ENCODE assay signal across 8 cellular contexts in the genomic region with DNA sequence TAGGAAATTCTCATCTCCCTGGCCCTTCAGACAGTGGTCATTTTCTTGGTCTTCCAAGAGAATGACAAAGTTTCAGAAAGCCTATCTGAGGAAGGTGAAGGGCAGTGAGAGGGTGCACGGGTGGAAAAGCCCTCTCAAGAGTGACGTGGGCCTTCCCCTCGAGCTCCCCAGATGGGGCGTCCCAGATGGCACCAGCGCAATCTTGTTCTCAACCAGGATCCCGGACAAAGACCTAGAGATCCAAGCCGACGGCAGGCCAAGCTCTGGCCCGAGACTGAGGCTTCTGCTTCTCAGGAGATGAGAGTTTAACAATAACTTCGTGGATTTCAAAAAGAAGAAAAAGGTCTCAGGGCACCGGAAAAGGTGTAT. TPM values are rescaled to one million over a fixed set of nuclear protein-coding genes. Genes with fewer than 3 reads are reported as not detected.
DNase-seq lines count a peak whose midpoint lies in the region; ATAC-seq and TF ChIP-seq lines count a peak whose summit lies in the region.

No MANE protein-coding gene starts in this region.

- H3K9me3 ChIP-seq in Peyer's patch (peaks cover 0 to 5% (median 0%) of the 10 kb centered on the region in 4 donors), fibroblast of lung (ENCODE audit: control insufficient read depth, insufficient read depth, low read depth, low read length) (no peaks in the 10 kb centered on the region), prostate gland (no peaks in the 10 kb centered on the region)

- H3K9ac ChIP-seq in fibroblast of lung (ENCODE audit: insufficient read depth, low read length): peak overlapping the region; percentile 90

- intact Hi-C loops in prostate gland (cut with DNase I): no loop called here

- H3K4me3 ChIP-seq in Peyer's patch: peak overlapping the region; percentile 64 to 87 (median 66)
- peak overlapping the region; percentile 83 to 99 (median 92) for H3K4me3 ChIP-seq in fibroblast of lung (replicated peaks in 1 of 4; ENCODE audit: control extremely low read depth in 1 of 4, insufficient read depth in 1 of 4, low read depth in 3 of 4, low read length in 4 of 4)
- H3K4me3 ChIP-seq in prostate gland: peak overlapping the region; percentile 80 to 81

- ATAC-seq in GM18502 (IDR thresholded peaks at IDR 0.05; ENCODE audit: poor library complexity, unreplicated experiment) (peak; percentile 7), HG02852 (IDR thresholded peaks at IDR 0.05; ENCODE audit: unreplicated experiment) (no peak)

- no peaks in the 10 kb centered on the region for H3K36me3 ChIP-seq in Peyer's patch
- no peaks in the 10 kb centered on the region for H3K36me3 ChIP-seq in fibroblast of lung (ENCODE audit: control insufficient read depth, insufficient read depth, low read length)
- no peaks in the 10 kb centered on the region for H3K36me3 ChIP-seq in prostate gland

- peak overlapping the region; percentile 89 to 97 (median 94) for H3K27ac ChIP-seq in Peyer's patch
- H3K27ac ChIP-seq in fibroblast of lung (ENCODE audit: insufficient read depth, low read length): peak overlapping the region; percentile 99
- peak overlapping the region; percentile 96 for H3K27ac ChIP-seq in prostate gland

- TF ChIP-seq POLR2A in Peyer's patch (IDR thresholded peaks at IDR 0.05): no peak
- TF ChIP-seq POLR2A in prostate gland (IDR thresholded peaks at IDR 0.05): no peak

- peaks cover 35% of the 10 kb centered on the region for H3K79me2 ChIP-seq in fibroblast of lung (ENCODE audit: control insufficient read depth, insufficient read depth, low read length)

- WGBS in prostate gland: 14% methylated on average over 11 of the region's 11 CpGs

- H3K4me1 ChIP-seq in Peyer's patch (peaks cover 0 to 15% (median 4%) of the 10 kb centered on the region in 4 donors), fibroblast of lung (ENCODE audit: control insufficient read depth, extremely low read depth, insufficient read depth, low read length) (no peaks in the 10 kb centered on the region), prostate gland (replicated peaks) (peaks cover 3% of the 10 kb centered on the region)

- H3K27me3 ChIP-seq in Peyer's patch (no peaks in the 10 kb centered on the region), fibroblast of lung (ENCODE audit: control insufficient read depth, insufficient read depth, low read length) (peaks cover 2% of the 10 kb centered on the region), prostate gland (replicated peaks; ENCODE audit: insufficient read depth) (no peaks in the 10 kb centered on the region)

- no peaks in the 10 kb centered on the region for H4K20me1 ChIP-seq in fibroblast of lung (ENCODE audit: control insufficient read depth, extremely low read depth, insufficient read depth, low read length)

- peak overlapping the region; percentile 99 for H2AFZ ChIP-seq in fibroblast of lung (ENCODE audit: low read length)

- peak overlapping the region; percentile 89 for H3K4me2 ChIP-seq in fibroblast of lung (ENCODE audit: extremely low read depth, insufficient read depth, low read length)

- TF ChIP-seq CTCF in Peyer's patch (IDR thresholded peaks at IDR 0.05) (no peak), fibroblast of lung (conservative IDR thresholded peaks at IDR 0.05 in 1 of 2, IDR thresholded peaks at IDR 0.05 in 1 of 2; ENCODE audit: low read depth in 1 of 2, low read length in 2 of 2) (no peak), prostate gland (IDR thresholded peaks at IDR 0.05) (no peak)

- DNase-seq in Peyer's patch (peak in 1 of 3 donors; percentile 51), fibroblast of lung (ENCODE audit: low read depth in 2 of 2) (no peak), prostate gland (ENCODE audit: low spot score) (no peak), NCI-H526 treated with DMSO at 0.1 percent for 48 hours (lab: John Stamatoyannopoulos, UW) (no peak), SK-N-DZ (ENCODE audit: low spot score) (no peak), NCI-H2227 (lab: John Stamatoyannopoulos, UW; ENCODE audit: unreplicated experiment) (no peak)

RNA-seq across cellular contexts. Expression of a gene that starts 0.8 kb away (rescaled TPM):
- 10 to 100 TPM; 11.4 to 23.1 (median 15.6) TPM for total RNA-seq in Peyer's patch
- total RNA-seq in fibroblast of lung: 27.0 and 31.5 TPM in 2 replicates
- polyA plus RNA-seq in fibroblast of lung: 7.0 and 8.7 TPM in 2 replicates
- polyA plus RNA-seq in fibroblast of lung (2012): 7.9 and 9.6 TPM in 2 replicates
- polyA minus RNA-seq in fibroblast of lung (ENCODE audit: low replicate concordance): 18.8 and 21.2 TPM in 2 replicates
- total RNA-seq in prostate gland: 10 to 100 TPM; 15.2 to 23.1 TPM
- 9.9 and 10.0 TPM in 2 replicates for polyA plus RNA-seq in SK-N-DZ (2014; cell fraction: cytosol; rRNA removed)
- 45.5 and 47.4 TPM in 2 replicates for polyA plus RNA-seq in SK-N-DZ (2014; cell fraction: nucleus; rRNA removed)
